Comparison of ENCODE assay signal across 16 cellular contexts in genomic region chr17:50828508-50829170, GRCh38. TPM values are rescaled to one million over a fixed set of nuclear protein-coding genes. Genes with fewer than 3 reads are reported as not detected.
DNase-seq lines count a peak whose midpoint lies in the region; ATAC-seq lines count a peak whose summit lies in the region.
"Had no signal": no experiment of that assay in that cellular context is flagged by ENCODE, and none has a peak within 500 bp of the region (broad histone marks: within the 10 kb centered on the region; RNA-seq: fewer than 3 reads in every experiment).

No MANE protein-coding gene starts in this region.

- CTCF ChIA-PET in activated CD8-positive, alpha-beta memory T cell treated with anti-CD3 and anti-CD28 coated beads, Interleukin-2, amount 10 ng/mL, durations not matched to agents 7 days and 5 days (lab: Charles Lee), result interaction anchor here (0.6 to 4.6 kb wide), 3 partner anchors 11 to 128 kb away, joined by 3 to 18 read pairs (median 3); no protein-coding TSS in a partner anchor

- H3K4me3 Mint-ChIP-seq in activated CD8-positive, alpha-beta memory T cell treated with anti-CD3 and anti-CD28 coated beads, Interleukin-2, amount 10 ng/mL, durations not matched to agents 7 days and 5 days, result no peak overlapping the region
- H3K4me3 Mint-ChIP-seq in stimulated activated effector memory CD8-positive, alpha-beta T cell treated with anti-CD3 and anti-CD28 coated beads, Interleukin-12 subunit alpha, Interleukin-12 subunit beta, amount 100 ng/mL, for 72 hours, result peak overlapping the region; percentile 8
- H3K4me3 Mint-ChIP-seq: activated CD8-positive, alpha-beta T cell treated with anti-CD3 and anti-CD28 coated beads, Interleukin-2, amount 10 ng/mL, durations not matched to agents 7 days and 5 days; naive thymus-derived CD8-positive, alpha-beta T cell had no signal

- H3K27me3 Mint-ChIP-seq in activated CD8-positive, alpha-beta memory T cell treated with anti-CD3 and anti-CD28 coated beads, Interleukin-2, amount 10 ng/mL, durations not matched to agents 7 days and 5 days, result peaks cover 9% of the 10 kb centered on the region

- H3K9me3 Mint-ChIP-seq in activated CD8-positive, alpha-beta memory T cell treated with anti-CD3 and anti-CD28 coated beads, Interleukin-2, amount 10 ng/mL, durations not matched to agents 7 days and 5 days (ENCODE audit: low read depth), result peaks cover 3% of the 10 kb centered on the region
- H3K9me3 Mint-ChIP-seq in stimulated activated effector memory CD8-positive, alpha-beta T cell treated with anti-CD3 and anti-CD28 coated beads, Interleukin-12 subunit alpha, Interleukin-12 subunit beta, amount 100 ng/mL, for 72 hours, result no peaks in the 10 kb centered on the region

- ATAC-seq in activated CD8-positive, alpha-beta memory T cell treated with anti-CD3 and anti-CD28 coated beads, Interleukin-2, amount 10 ng/mL, durations not matched to agents 7 days and 5 days, result peak; percentile 27
- ATAC-seq in HG02571 (IDR thresholded peaks at IDR 0.05; ENCODE audit: unreplicated experiment) (peak; percentile 74), HG03565 (IDR thresholded peaks at IDR 0.05; ENCODE audit: unreplicated experiment) (peak; percentile 86)
- peak; percentile 74 for ATAC-seq in stimulated activated effector memory CD8-positive, alpha-beta T cell treated with anti-CD3 and anti-CD28 coated beads, Interleukin-12 subunit alpha, Interleukin-12 subunit beta, amount 100 ng/mL, for 72 hours
- ATAC-seq: activated CD8-positive, alpha-beta T cell treated with anti-CD3 and anti-CD28 coated beads, Interleukin-2, amount 10 ng/mL, durations not matched to agents 7 days and 5 days; naive thymus-derived CD8-positive, alpha-beta T cell had no signal

- H3K4me1 Mint-ChIP-seq in activated CD8-positive, alpha-beta memory T cell treated with anti-CD3 and anti-CD28 coated beads, Interleukin-2, amount 10 ng/mL, durations not matched to agents 7 days and 5 days, result peaks cover 11% of the 10 kb centered on the region
- H3K4me1 Mint-ChIP-seq in stimulated activated effector memory CD8-positive, alpha-beta T cell treated with anti-CD3 and anti-CD28 coated beads, Interleukin-12 subunit alpha, Interleukin-12 subunit beta, amount 100 ng/mL, for 72 hours, result peaks cover 10% of the 10 kb centered on the region

- no peak overlapping the region for H3K27ac Mint-ChIP-seq in activated CD8-positive, alpha-beta memory T cell treated with anti-CD3 and anti-CD28 coated beads, Interleukin-2, amount 10 ng/mL, durations not matched to agents 7 days and 5 days
- H3K27ac Mint-ChIP-seq in stimulated activated effector memory CD8-positive, alpha-beta T cell treated with anti-CD3 and anti-CD28 coated beads, Interleukin-12 subunit alpha, Interleukin-12 subunit beta, amount 100 ng/mL, for 72 hours, result peak overlapping the region; percentile 16
- H3K27ac Mint-ChIP-seq: activated CD8-positive, alpha-beta T cell treated with anti-CD3 and anti-CD28 coated beads, Interleukin-2, amount 10 ng/mL, durations not matched to agents 7 days and 5 days; naive thymus-derived CD8-positive, alpha-beta T cell had no signal

- H3K36me3 Mint-ChIP-seq in activated CD8-positive, alpha-beta memory T cell treated with anti-CD3 and anti-CD28 coated beads, Interleukin-2, amount 10 ng/mL, durations not matched to agents 7 days and 5 days, result no peaks in the 10 kb centered on the region
- no peaks in the 10 kb centered on the region for H3K36me3 Mint-ChIP-seq in stimulated activated effector memory CD8-positive, alpha-beta T cell treated with anti-CD3 and anti-CD28 coated beads, Interleukin-12 subunit alpha, Interleukin-12 subunit beta, amount 100 ng/mL, for 72 hours
- H3K36me3 Mint-ChIP-seq: naive thymus-derived CD8-positive, alpha-beta T cell had no signal

- DNase-seq in activated CD8-positive, alpha-beta memory T cell treated with anti-CD3 and anti-CD28 coated beads, Interleukin-2, amount 10 ng/mL, durations not matched to agents 7 days and 5 days, result no peak
- no peak for DNase-seq in activated CD8-positive, alpha-beta memory T cell treated with anti-CD3 and anti-CD28 coated beads, Interleukin-2, amount 50 U/mL, for 4 hours
- no peak for DNase-seq in stimulated activated effector memory CD8-positive, alpha-beta T cell treated with anti-CD3 and anti-CD28 coated beads, Interleukin-12 subunit alpha, Interleukin-12 subunit beta, amount 100 ng/mL, for 72 hours (ENCODE audit: low spot score in 2 of 2)
- no peak for DNase-seq in NCI-H1105 treated with DMSO at 0.1 percent for 48 hours (lab: John Stamatoyannopoulos, UW)
- no peak for DNase-seq in HUDEP-2 (lab: John Stamatoyannopoulos, UW; ENCODE audit: unreplicated experiment in 76 of 76)
- DNase-seq in DMS153 treated with DMSO at 0.1 percent for 48 hours (lab: John Stamatoyannopoulos, UW; ENCODE audit: unreplicated experiment), result no peak
- DNase-seq: activated CD8-positive, alpha-beta T cell treated with anti-CD3 and anti-CD28 coated beads, Interleukin-2, amount 10 ng/mL, durations not matched to agents 7 days and 5 days; amygdala; GM23248; naive thymus-derived CD8-positive, alpha-beta T cell; SW 1271 had no signal

RNA-seq across cellular contexts. Expression of gene WFIKKN2, which starts 6.7 kb away (rescaled TPM):
- total RNA-seq in activated CD8-positive, alpha-beta memory T cell treated with anti-CD3 and anti-CD28 coated beads, Interleukin-2, amount 10 ng/mL, durations not matched to agents 7 days and 5 days, result not detected
- total RNA-seq: A673; activated CD8-positive, alpha-beta T cell treated with anti-CD3 and anti-CD28 coated beads, Interleukin-2, amount 10 ng/mL, durations not matched to agents 7 days and 5 days; GM23248; LHCN-M2; naive thymus-derived CD8-positive, alpha-beta T cell; NCI-H460 had no signal

RNA-seq across cellular contexts. Expression of gene TOB1, which starts 37.5 kb away (rescaled TPM):
- total RNA-seq in activated CD8-positive, alpha-beta memory T cell treated with anti-CD3 and anti-CD28 coated beads, Interleukin-2, amount 10 ng/mL, durations not matched to agents 7 days and 5 days, result 10 to 100 TPM; 34.1 to 47.5 TPM

Comparison
In these comparisons a context has a peak if more than half of its experiments do, and no peak if none do; other contexts are left out.
1. ATAC-seq: peak in every context shown above with its lines; median percentile 86 in HG03565; 74 in HG02571; 74 in stimulated activated effector memory CD8-positive, alpha-beta T cell treated with anti-CD3 and anti-CD28 coated beads, Interleukin-12 subunit alpha, Interleukin-12 subunit beta, amount 100 ng/mL, for 72 hours; 27 in activated CD8-positive, alpha-beta memory T cell treated with anti-CD3 and anti-CD28 coated beads, Interleukin-2, amount 10 ng/mL, durations not matched to agents 7 days and 5 days.